8 cellular contexts compared by ENCODE assay signal in genomic region chr10:74151057-74151878, GRCh38. TPM values are rescaled to one million over a fixed set of nuclear protein-coding genes. Genes with fewer than 3 reads are reported as not detected.
DNase-seq lines count a peak whose midpoint lies in the region; ATAC-seq lines count a peak whose summit lies in the region.

ADK (plus strand) TSS chr10:74151221; CDS start chr10:74151279, 58 bp downstream.

- ATAC-seq in GM19351 (IDR thresholded peaks at IDR 0.05; ENCODE audit: unreplicated experiment): peak; percentile 81
- peak; percentile 88 for ATAC-seq in HG03521 (IDR thresholded peaks at IDR 0.05; ENCODE audit: unreplicated experiment)
- peak; percentile 87 for ATAC-seq in effector memory CD8-positive, alpha-beta T cell (replicated peaks)

- DNase-seq in CD4-positive, alpha-beta memory T cell: peak; percentile 99 to 100 (median 99)
- peak; percentile 96 for DNase-seq in NK-92 treated with Interleukin-12 subunit alpha and Interleukin-12 subunit beta, amount 100 ng/mL, for 24 hours (lab: John Stamatoyannopoulos, UW)
- DNase-seq in effector memory CD8-positive, alpha-beta T cell: peak; percentile 100
- DNase-seq in mesenchymal stem cell: peak; percentile 98
- peak; percentile 99 for DNase-seq in stimulated activated CD8-positive, alpha-beta memory T cell treated with anti-CD3 and anti-CD28 coated beads, Interleukin-12 subunit alpha, Interleukin-12 subunit beta, amount 100 ng/mL, for 4 hours (ENCODE audit: low read depth)

- peak within 1 kb of the TSS; percentile 84 for H3K27ac ChIP-seq in CD4-positive, alpha-beta memory T cell (ENCODE audit: low read depth, low read length)
- peak within 1 kb of the TSS; percentile 96 for H3K27ac ChIP-seq in mesenchymal stem cell (ENCODE audit: low read length, poor library complexity, severe bottlenecking)

- no peaks in the 10 kb centered on the region for H3K36me3 ChIP-seq in CD4-positive, alpha-beta memory T cell (ENCODE audit: insufficient read depth, low read length)
- peaks cover 0 to 16% of the 10 kb centered on the region in 2 experiments for H3K36me3 ChIP-seq in mesenchymal stem cell (ENCODE audit: control insufficient read depth in 1 of 2, insufficient read depth in 2 of 2, low read depth in 1 of 2, low read length in 2 of 2)

- H3K9ac ChIP-seq in mesenchymal stem cell (ENCODE audit: low read length): peak within 1 kb of the TSS; percentile 99

- H3K9me3 ChIP-seq in CD4-positive, alpha-beta memory T cell (ENCODE audit: control insufficient read depth in 1 of 2, low read length in 2 of 2): no peaks in the 10 kb centered on the region
- no peaks in the 10 kb centered on the region for H3K9me3 ChIP-seq in mesenchymal stem cell (ENCODE audit: control insufficient read depth, low read length)

- H2BK12ac ChIP-seq in mesenchymal stem cell (ENCODE audit: low read length in 2 of 2): peak within 1 kb of the TSS; percentile 56 to 83

- POLR2A ChIA-PET in CD4-positive, alpha-beta memory T cell (lab: Charles Lee; ENCODE audit: partially characterized antibody): interaction anchor here (0.6 to 2.9 kb wide), 24 partner anchors 11 to 1084 kb away, joined by 3 to 46 read pairs (median 4); partner anchors contain the start of genes CHCHD1, COMTD1, SAMD8 and VDAC2
- POLR2A ChIA-PET in activated CD8-positive, alpha-beta memory T cell treated with anti-CD3 and anti-CD28 coated beads for 36 hours (lab: Charles Lee): interaction anchor here (0.6 to 1.9 kb wide), 4 partner anchors 25 to 1081 kb away, joined by 3 to 7 read pairs (median 4); no protein-coding TSS in a partner anchor

- H3K27me3 ChIP-seq in CD4-positive, alpha-beta memory T cell (ENCODE audit: insufficient read depth, low read length): no peaks in the 10 kb centered on the region
- H3K27me3 ChIP-seq in mesenchymal stem cell (ENCODE audit: control insufficient read depth in 1 of 2, insufficient read depth in 1 of 2, low read length in 2 of 2): no peaks in the 10 kb centered on the region

- H2AFZ ChIP-seq in mesenchymal stem cell (ENCODE audit: low read depth, low read length): peak within 1 kb of the TSS; percentile 100

- peak within 1 kb of the TSS; percentile 60 for H4K8ac ChIP-seq in mesenchymal stem cell (ENCODE audit: low read length)

- H2AK5ac ChIP-seq in mesenchymal stem cell (ENCODE audit: low read length, severe bottlenecking): no peak within 1 kb of the TSS

- peaks cover 20% of the 10 kb centered on the region for H3K79me1 ChIP-seq in mesenchymal stem cell (replicated peaks; ENCODE audit: low read length, poor library complexity, severe bottlenecking)

- peak within 1 kb of the TSS; percentile 7 to 89 (median 78) for H3K27ac Mint-ChIP-seq in CD4-positive, alpha-beta memory T cell
- no peak within 1 kb of the TSS for H3K27ac Mint-ChIP-seq in effector memory CD8-positive, alpha-beta T cell

- peaks cover 39% of the 10 kb centered on the region for H3K4me1 ChIP-seq in CD4-positive, alpha-beta memory T cell (ENCODE audit: insufficient read depth, low read length)
- peaks cover 1% of the 10 kb centered on the region for H3K4me1 ChIP-seq in mesenchymal stem cell (ENCODE audit: control insufficient read depth, insufficient read depth, low read depth, low read length)

- no peaks in the 10 kb centered on the region for H3K9me3 Mint-ChIP-seq in CD4-positive, alpha-beta memory T cell
- no peaks in the 10 kb centered on the region for H3K9me3 Mint-ChIP-seq in effector memory CD8-positive, alpha-beta T cell

- H3K36me3 Mint-ChIP-seq in CD4-positive, alpha-beta memory T cell: peaks cover 6 to 10% of the 10 kb centered on the region in 2 donors
- H3K36me3 Mint-ChIP-seq in effector memory CD8-positive, alpha-beta T cell (ENCODE audit: insufficient read depth): peaks cover 6% of the 10 kb centered on the region

- CTCF ChIA-PET in CD4-positive, alpha-beta memory T cell (lab: Charles Lee; ENCODE audit: partially characterized antibody): interaction anchor here (0.8 to 5.6 kb wide), 13 partner anchors 12 to 265 kb away, joined by 3 to 52 read pairs (median 5); no protein-coding TSS in a partner anchor
- CTCF ChIA-PET in activated CD8-positive, alpha-beta memory T cell treated with anti-CD3 and anti-CD28 coated beads for 36 hours (lab: Charles Lee): no interaction called here

- H3K4me2 ChIP-seq in mesenchymal stem cell (ENCODE audit: low read length, poor library complexity, severe bottlenecking): peak within 1 kb of the TSS; percentile 98

- peak within 1 kb of the TSS; percentile 80 for H2BK15ac ChIP-seq in mesenchymal stem cell (ENCODE audit: low read depth, poor library complexity, severe bottlenecking)

- H3K4me3 Mint-ChIP-seq in CD4-positive, alpha-beta memory T cell: no peak within 1 kb of the TSS
- H3K4me3 Mint-ChIP-seq in effector memory CD8-positive, alpha-beta T cell: no peak within 1 kb of the TSS

- H4K91ac ChIP-seq in mesenchymal stem cell (ENCODE audit: low read length): peak within 1 kb of the TSS; percentile 91

- peak within 1 kb of the TSS in 1 of 2 experiments; percentile 97 for H3K14ac ChIP-seq in mesenchymal stem cell (ENCODE audit: low read length in 2 of 2)

- H3K18ac ChIP-seq in mesenchymal stem cell (ENCODE audit: low read depth in 1 of 2, low read length in 2 of 2): peak within 1 kb of the TSS; percentile 72 to 93

- WGBS in mesenchymal stem cell: under 1% methylated on average over 44 of the region's 55 CpGs

- peaks cover 24 to 49% (median 36%) of the 10 kb centered on the region in 4 donors for H3K4me1 Mint-ChIP-seq in CD4-positive, alpha-beta memory T cell
- H3K4me1 Mint-ChIP-seq in effector memory CD8-positive, alpha-beta T cell (ENCODE audit: low read depth in 2 of 2): peaks cover 7 to 32% of the 10 kb centered on the region in 2 donors

- no peak within 1 kb of the TSS for H2BK5ac ChIP-seq in mesenchymal stem cell (ENCODE audit: low read depth, low read length, poor library complexity, severe bottlenecking)

- intact Hi-C loops in CD4-positive, alpha-beta memory T cell (cut with micrococcal nuclease): loop anchor here (1.0 to 5.0 kb wide), 7 partner anchors 25 to 1059 kb away; partner anchors contain the start of genes KAT6B, SAMD8 and VDAC2

- H3K4ac ChIP-seq in mesenchymal stem cell (ENCODE audit: low read depth in 1 of 2, low read length in 2 of 2): peak within 1 kb of the TSS; percentile 46 to 87

- H2BK120ac ChIP-seq in mesenchymal stem cell (ENCODE audit: low read depth, low read length): peak within 1 kb of the TSS; percentile 8

- H3K4me3 ChIP-seq in CD4-positive, alpha-beta memory T cell (ENCODE audit: low read length in 2 of 2): peak within 1 kb of the TSS; percentile 91 to 95
- peak within 1 kb of the TSS; percentile 87 to 97 for H3K4me3 ChIP-seq in mesenchymal stem cell (ENCODE audit: insufficient read depth in 1 of 2, low read depth in 1 of 2, low read length in 2 of 2)

- peak within 1 kb of the TSS in 1 of 2 experiments; percentile 56 for H3K23ac ChIP-seq in mesenchymal stem cell (ENCODE audit: low read length in 2 of 2)

- no peaks in the 10 kb centered on the region for H3K27me3 Mint-ChIP-seq in CD4-positive, alpha-beta memory T cell
- no peaks in the 10 kb centered on the region for H3K27me3 Mint-ChIP-seq in effector memory CD8-positive, alpha-beta T cell

RNA-seq across cellular contexts. Expression of gene ADK, which starts in this region (rescaled TPM):
- 10 to 100 TPM; 33.7 to 38.5 TPM for total RNA-seq in CD4-positive, alpha-beta memory T cell
- 10 to 100 TPM; 63.5 to 66.6 TPM for polyA plus RNA-seq in CD4-positive, alpha-beta memory T cell
- total RNA-seq in activated CD8-positive, alpha-beta memory T cell treated with anti-CD3 and anti-CD28 coated beads for 36 hours: 10 to 100 TPM; 62.6 to 64.5 TPM
- polyA plus RNA-seq in mesenchymal stem cell (2013, experiment 1 of 2): 24.2 TPM
- polyA plus RNA-seq in mesenchymal stem cell (2013, experiment 2 of 2): 24.9 TPM

Comparison
In these comparisons a context has a peak if more than half of its experiments do, and no peak if none do; other contexts are left out.
1. Peak in every context shown above with its lines: DNase-seq, ATAC-seq, H3K4me3 ChIP-seq and H3K27ac ChIP-seq.
2. H3K27ac Mint-ChIP-seq: peak in CD4-positive, alpha-beta memory T cell (7 of 7); none in effector memory CD8-positive, alpha-beta T cell (0 of 2).